ENCODE assay signal across 18 cellular contexts in genomic region chr9:23674016-23674585, GRCh38.
A peak's percentile ranks its signal among the peaks of the same experiment; 100 is the strongest.
DNase-seq lines count a peak whose midpoint lies in the region; ATAC-seq, FAIRE-seq and TF ChIP-seq lines count a peak whose summit lies in the region.
"Had no signal": no experiment of that assay in that cellular context is flagged by ENCODE, and none has a peak within 500 bp of the region (broad histone marks: within the 10 kb centered on the region; RNA-seq: fewer than 3 reads in every experiment).

No MANE protein-coding gene starts in this region.

- H3K79me2 ChIP-seq in keratinocyte (ENCODE audit: control insufficient read depth, insufficient read depth, low read length), result no peaks in the 10 kb centered on the region

- no peak for TF ChIP-seq POLR2A in Peyer's patch (IDR thresholded peaks at IDR 0.05)

- dilution Hi-C loops in keratinocyte (cut with MboI; ENCODE audit: extremely low pct_ligation_motif_present, low sequenced_read_pairs), result no loop called here

- H3K27me3 ChIP-seq in bronchial epithelial cell (ENCODE audit: control insufficient read depth, insufficient read depth, low read length) (no peaks in the 10 kb centered on the region), keratinocyte (ENCODE audit: control insufficient read depth, extremely low read depth, insufficient read depth, low read length) (no peaks in the 10 kb centered on the region), Peyer's patch (no peaks in the 10 kb centered on the region)

- H3K9me1 ChIP-seq in keratinocyte (ENCODE audit: control insufficient read depth, extremely low read depth, insufficient read depth, low read length), result no peaks in the 10 kb centered on the region

- H3K4me3 ChIP-seq in bronchial epithelial cell (ENCODE audit: low read depth, low read length), result no peak overlapping the region
- no peak overlapping the region for H3K4me3 ChIP-seq in keratinocyte (ENCODE audit: control insufficient read depth in 2 of 3, extremely low read depth in 1 of 3, insufficient read depth in 2 of 3, low read depth in 1 of 3, low read length in 3 of 3)
- H3K4me3 ChIP-seq in Peyer's patch, result no peak overlapping the region
- no peak overlapping the region for H3K4me3 ChIP-seq in foreskin fibroblast (ENCODE audit: low read depth in 1 of 2, low read length in 2 of 2)
- H3K4me3 ChIP-seq: SK-N-MC had no signal

- no peaks in the 10 kb centered on the region for H4K20me1 ChIP-seq in keratinocyte (ENCODE audit: control insufficient read depth, extremely low read depth, insufficient read depth, low read length)

- H2AFZ ChIP-seq in keratinocyte (ENCODE audit: control insufficient read depth, low read length), result peak overlapping the region; percentile 7

- H3K9ac ChIP-seq in keratinocyte (ENCODE audit: control insufficient read depth, extremely low read depth, insufficient read depth, low read length), result no peak overlapping the region

- FAIRE-seq in bronchial epithelial cell (lab: Jason Lieb, UNC), result no peak
- peak; percentile 9 for FAIRE-seq in keratinocyte (lab: Jason Lieb, UNC)

- no peak for ATAC-seq in GM21825 (IDR thresholded peaks at IDR 0.05; ENCODE audit: unreplicated experiment)
- ATAC-seq: T-cell had no signal

- H3K9me3 ChIP-seq in keratinocyte (ENCODE audit: control insufficient read depth, low read depth, low read length) (no peaks in the 10 kb centered on the region), Peyer's patch (no peaks in the 10 kb centered on the region)

- peak; percentile 25 for DNase-seq in H4 (ENCODE audit: low spot score)
- peak; percentile 93 for DNase-seq in NCI-H446 treated with DMSO at 0.1 percent for 48 hours (lab: John Stamatoyannopoulos, UW)
- peak; percentile 34 for DNase-seq in bronchial epithelial cell (ENCODE audit: low read depth)
- DNase-seq in keratinocyte (ENCODE audit: low read depth, low spot score), result no peak
- DNase-seq in Peyer's patch, result no peak
- DNase-seq in foreskin fibroblast, result no peak
- no peak for DNase-seq in hepatic stellate cell (ENCODE audit: low spot score)
- DNase-seq: ACHN; CD4-positive, CD25-positive, alpha-beta regulatory T cell; DND-41; GF-D8; HCEC 1CT; MV-4-11; NCI-H1436 treated with DMSO at 0.1 percent for 48 hours; NK-92 treated with Interleukin-12 subunit alpha and Interleukin-12 subunit beta, amount 100 ng/mL, for 24 hours; T-cell had no signal

- H3K27ac ChIP-seq in keratinocyte (ENCODE audit: control insufficient read depth, insufficient read depth, low read length) (no peak overlapping the region), Peyer's patch (no peak overlapping the region)
- H3K27ac ChIP-seq: SK-N-MC had no signal

- H3K4me2 ChIP-seq in keratinocyte (ENCODE audit: control insufficient read depth, extremely low read depth, insufficient read depth, low read depth, low read length), result no peak overlapping the region

- H3K36me3 ChIP-seq in bronchial epithelial cell (ENCODE audit: control insufficient read depth, insufficient read depth, low read length) (no peaks in the 10 kb centered on the region), keratinocyte (ENCODE audit: control insufficient read depth in 2 of 2, extremely low read depth in 1 of 2, insufficient read depth in 2 of 2, low read length in 2 of 2) (peaks cover 0 to 3% of the 10 kb centered on the region in 2 experiments), Peyer's patch (no peaks in the 10 kb centered on the region)

- TF ChIP-seq CTCF in bronchial epithelial cell (IDR thresholded peaks at IDR 0.05; ENCODE audit: insufficient read depth, low read length, severe bottlenecking) (no peak), keratinocyte (optimal IDR thresholded peaks at IDR 0.05 in 1 of 3, IDR thresholded peaks at IDR 0.05 in 1 of 3, conservative IDR thresholded peaks at IDR 0.05 in 1 of 3; ENCODE audit: extremely low read depth in 1 of 3, insufficient read depth in 2 of 3, low read length in 3 of 3) (no peak), Peyer's patch (IDR thresholded peaks at IDR 0.05) (no peak), foreskin fibroblast (IDR thresholded peaks at IDR 0.05; ENCODE audit: low read depth, low read length) (no peak)

- H3K4me1 ChIP-seq in keratinocyte (ENCODE audit: control insufficient read depth, extremely low read depth, insufficient read depth, low read length), result peaks cover 19% of the 10 kb centered on the region
- no peaks in the 10 kb centered on the region for H3K4me1 ChIP-seq in Peyer's patch

Comparison
In these comparisons a context has a peak if more than half of its experiments do, and no peak if none do; other contexts are left out.
1. DNase-seq: peak in H4 (single experiment), NCI-H446 treated with DMSO at 0.1 percent for 48 hours (single experiment) and bronchial epithelial cell (single experiment); none in keratinocyte (single experiment), Peyer's patch (0 of 3), foreskin fibroblast (0 of 2) and hepatic stellate cell (single experiment).